ENCODE assay signal across 22 cellular contexts in genomic region chr1:23609971-23610370, GRCh38. TPM values are rescaled to one million over a fixed set of nuclear protein-coding genes. Genes with fewer than 3 reads are reported as not detected.
A peak's percentile ranks its signal among the peaks of the same experiment; 100 is the strongest.
DNase-seq lines count a peak whose midpoint lies in the region; ATAC-seq and TF ChIP-seq lines count a peak whose summit lies in the region.
"Had no signal": no experiment of that assay in that cellular context is flagged by ENCODE, and none has a peak within 500 bp of the region (broad histone marks: within the 10 kb centered on the region; RNA-seq: fewer than 3 reads in every experiment).

No MANE protein-coding gene starts in this region.

- no peaks in the 10 kb centered on the region for H3K27me3 Mint-ChIP-seq in activated naive CD4-positive, alpha-beta T cell treated with anti-CD3 and anti-CD28 coated beads, Interleukin-2, amount 50 U/mL, for 24 hours
- no peaks in the 10 kb centered on the region for H3K27me3 Mint-ChIP-seq in stimulated activated memory B cell treated with anti-CD40 and anti-IgM and Interleukin-4, amounts not matched to agents 10 μg/mL and 1 μg/mL and 100 μg/mL, for 72 hours

- H3K36me3 Mint-ChIP-seq in activated naive CD4-positive, alpha-beta T cell treated with anti-CD3 and anti-CD28 coated beads, Interleukin-2, amount 50 U/mL, for 24 hours, result no peaks in the 10 kb centered on the region
- no peaks in the 10 kb centered on the region for H3K36me3 Mint-ChIP-seq in stimulated activated memory B cell treated with anti-CD40 and anti-IgM and Interleukin-4, amounts not matched to agents 10 μg/mL and 1 μg/mL and 100 μg/mL, for 72 hours
- H3K36me3 Mint-ChIP-seq in stimulated activated effector memory CD8-positive, alpha-beta T cell treated with anti-CD3 and anti-CD28 coated beads, Interleukin-12 subunit alpha, Interleukin-12 subunit beta, amount 100 ng/mL, for 72 hours, result no peaks in the 10 kb centered on the region
- H3K36me3 Mint-ChIP-seq: CD14-positive monocyte had no signal

- TF ChIP-seq CTCF in OCI-LY7 (conservative IDR thresholded peaks at IDR 0.05; ENCODE audit: low read length) (no peak), Peyer's patch (IDR thresholded peaks at IDR 0.05) (no peak)

- peaks cover 95% of the 10 kb centered on the region for H3K4me1 ChIP-seq in OCI-LY7 (ENCODE audit: insufficient read depth, low read length, poor library complexity, severe bottlenecking)
- H3K4me1 ChIP-seq in Peyer's patch, result peaks cover 0 to 31% (median 16%) of the 10 kb centered on the region in 4 donors
- H3K4me1 ChIP-seq: SJSA1 had no signal

- H3K9me2 ChIP-seq in OCI-LY7 (ENCODE audit: insufficient read depth, low read length), result no peaks in the 10 kb centered on the region

- POLR2A ChIA-PET in OCI-LY7 (lab: Charles Lee), result interaction anchor here (0.6 to 10.2 kb wide), 9 partner anchors 10 to 55 kb away, joined by 3 to 135 read pairs (median 21); no protein-coding TSS in a partner anchor

- intact Hi-C loops in OCI-LY7 (cut with micrococcal nuclease; ENCODE audit: unreplicated experiment), result no loop called here

- no peaks in the 10 kb centered on the region for H3K79me2 ChIP-seq in OCI-LY7 (ENCODE audit: insufficient read depth, low read depth, low read length)

- H3K4me2 ChIP-seq in OCI-LY7 (ENCODE audit: low read length), result peak overlapping the region; percentile 93; the same call in 1 of the 2 replicates

- CTCF ChIA-PET in OCI-LY7 (lab: Charles Lee; ENCODE audit: unreplicated experiment), result interaction anchor here (0.6 to 1.6 kb wide), 3 partner anchors 9 to 63 kb away, joined by 3 to 7 read pairs (median 4); no protein-coding TSS in a partner anchor

- no peaks in the 10 kb centered on the region for H3K9me3 ChIP-seq in OCI-LY7 (ENCODE audit: low read length)
- H3K9me3 ChIP-seq in Peyer's patch, result no peaks in the 10 kb centered on the region
- H3K9me3 ChIP-seq: SJSA1 had no signal

- H3K36me3 ChIP-seq in OCI-LY7 (ENCODE audit: insufficient read depth, low read length) (no peaks in the 10 kb centered on the region), Peyer's patch (no peaks in the 10 kb centered on the region)
- H3K36me3 ChIP-seq: SJSA1 had no signal

- no peak overlapping the region for H3K4me3 Mint-ChIP-seq in activated naive CD4-positive, alpha-beta T cell treated with anti-CD3 and anti-CD28 coated beads, Interleukin-2, amount 50 U/mL, for 24 hours
- H3K4me3 Mint-ChIP-seq in stimulated activated memory B cell treated with anti-CD40 and anti-IgM and Interleukin-4, amounts not matched to agents 10 μg/mL and 1 μg/mL and 100 μg/mL, for 72 hours, result no peak overlapping the region
- H3K4me3 Mint-ChIP-seq in stimulated activated effector memory CD8-positive, alpha-beta T cell treated with anti-CD3 and anti-CD28 coated beads, Interleukin-12 subunit alpha, Interleukin-12 subunit beta, amount 100 ng/mL, for 72 hours, result no peak overlapping the region
- H3K4me3 Mint-ChIP-seq: CD14-positive monocyte had no signal

- no peaks in the 10 kb centered on the region for H3K9me3 Mint-ChIP-seq in activated naive CD4-positive, alpha-beta T cell treated with anti-CD3 and anti-CD28 coated beads, Interleukin-2, amount 50 U/mL, for 24 hours
- no peaks in the 10 kb centered on the region for H3K9me3 Mint-ChIP-seq in stimulated activated memory B cell treated with anti-CD40 and anti-IgM and Interleukin-4, amounts not matched to agents 10 μg/mL and 1 μg/mL and 100 μg/mL, for 72 hours
- no peaks in the 10 kb centered on the region for H3K9me3 Mint-ChIP-seq in stimulated activated effector memory CD8-positive, alpha-beta T cell treated with anti-CD3 and anti-CD28 coated beads, Interleukin-12 subunit alpha, Interleukin-12 subunit beta, amount 100 ng/mL, for 72 hours
- H3K9me3 Mint-ChIP-seq: CD14-positive monocyte had no signal

- no peak for ATAC-seq in stimulated activated memory B cell treated with anti-CD40 and anti-IgM and Interleukin-4, amounts not matched to agents 10 μg/mL and 1 μg/mL and 100 μg/mL, for 72 hours
- ATAC-seq in stimulated activated effector memory CD8-positive, alpha-beta T cell treated with anti-CD3 and anti-CD28 coated beads, Interleukin-12 subunit alpha, Interleukin-12 subunit beta, amount 100 ng/mL, for 72 hours, result no peak
- ATAC-seq: Right ventricle myocardium inferior had no signal

- H3K27ac ChIP-seq in OCI-LY7 (ENCODE audit: low read depth, low read length, poor library complexity, severe bottlenecking) (peak overlapping the region; percentile 99), Peyer's patch (no peak overlapping the region)
- H3K27ac ChIP-seq: 22Rv1, SJSA1 had no signal

- H3K4me1 Mint-ChIP-seq in activated naive CD4-positive, alpha-beta T cell treated with anti-CD3 and anti-CD28 coated beads, Interleukin-2, amount 50 U/mL, for 24 hours, result peaks cover 66% of the 10 kb centered on the region
- peaks cover 65% of the 10 kb centered on the region for H3K4me1 Mint-ChIP-seq in stimulated activated memory B cell treated with anti-CD40 and anti-IgM and Interleukin-4, amounts not matched to agents 10 μg/mL and 1 μg/mL and 100 μg/mL, for 72 hours
- H3K4me1 Mint-ChIP-seq in stimulated activated effector memory CD8-positive, alpha-beta T cell treated with anti-CD3 and anti-CD28 coated beads, Interleukin-12 subunit alpha, Interleukin-12 subunit beta, amount 100 ng/mL, for 72 hours, result peaks cover 43% of the 10 kb centered on the region
- H3K4me1 Mint-ChIP-seq: CD14-positive monocyte had no signal

- BruUV-seq in OCI-LY7 (replicated peaks; lab: Mats Ljungman, UMichigan), result no TSS peak

- no peak overlapping the region for H2AFZ ChIP-seq in OCI-LY7 (ENCODE audit: low read length)

- no peaks in the 10 kb centered on the region for H4K20me1 ChIP-seq in OCI-LY7 (ENCODE audit: insufficient read depth, low read length)

- peak overlapping the region; percentile 36 for H3K27ac Mint-ChIP-seq in activated naive CD4-positive, alpha-beta T cell treated with anti-CD3 and anti-CD28 coated beads, Interleukin-2, amount 50 U/mL, for 24 hours
- H3K27ac Mint-ChIP-seq in stimulated activated memory B cell treated with anti-CD40 and anti-IgM and Interleukin-4, amounts not matched to agents 10 μg/mL and 1 μg/mL and 100 μg/mL, for 72 hours, result peak overlapping the region; percentile 89
- H3K27ac Mint-ChIP-seq in stimulated activated effector memory CD8-positive, alpha-beta T cell treated with anti-CD3 and anti-CD28 coated beads, Interleukin-12 subunit alpha, Interleukin-12 subunit beta, amount 100 ng/mL, for 72 hours, result no peak overlapping the region

- no peak for TF ChIP-seq POLR2A in Peyer's patch (IDR thresholded peaks at IDR 0.05)

- H3K4me3 ChIP-seq in OCI-LY7 (ENCODE audit: low read depth, low read length, poor library complexity, severe bottlenecking) (no peak overlapping the region), Peyer's patch (no peak overlapping the region)
- H3K4me3 ChIP-seq: SJSA1 had no signal

- H3K27me3 ChIP-seq in Peyer's patch, result no peaks in the 10 kb centered on the region
- H3K27me3 ChIP-seq: SJSA1 had no signal

- no peak for DNase-seq in activated naive CD4-positive, alpha-beta T cell treated with anti-CD3 and anti-CD28 coated beads, Interleukin-2, amount 50 U/mL, for 16 hours
- DNase-seq in OCI-LY7 (ENCODE audit: low spot score), result no peak
- DNase-seq in myocyte (ENCODE audit: low read depth), result peak; percentile 57
- DNase-seq in Peyer's patch, result no peak
- no peak for DNase-seq in activated effector memory CD4-positive, alpha-beta T cell treated with Interleukin-2 at 50 U/mL for 16 hours
- no peak for DNase-seq in stimulated activated effector memory CD8-positive, alpha-beta T cell treated with anti-CD3 and anti-CD28 coated beads, Interleukin-12 subunit alpha, Interleukin-12 subunit beta, amount 100 ng/mL, for 72 hours (ENCODE audit: low spot score in 2 of 2)
- DNase-seq: COR-L47, DMS79 treated with DMSO at 0.1 percent for 48 hours, IMR-90, MV-4-11, NCI-H1105 treated with DMSO at 0.1 percent for 48 hours, NCI-H2029 treated with DMSO at 0.1 percent for 48 hours, NCI-H226, NCI-H510A treated with DMSO at 0.1 percent for 48 hours, NCI-H774, OCI-M1 had no signal

RNA-seq across cellular contexts. Expression of gene ID3, which starts 50.7 kb away (rescaled TPM):
- total RNA-seq in OCI-LY7 (2014; rRNA removed; shearing (Covaris generic)), result 1,286 and 1,658 TPM in 2 replicates
- total RNA-seq in OCI-LY7 (2022) (621 and 629 TPM in 2 replicates), myocyte (13.5 and 21.1 TPM in 2 replicates), Peyer's patch (100 to 1,000 TPM; 121 to 224 (median 167) TPM)
- 43.6 TPM for polyA plus RNA-seq in myocyte (2012)
